In the genomic region with DNA sequence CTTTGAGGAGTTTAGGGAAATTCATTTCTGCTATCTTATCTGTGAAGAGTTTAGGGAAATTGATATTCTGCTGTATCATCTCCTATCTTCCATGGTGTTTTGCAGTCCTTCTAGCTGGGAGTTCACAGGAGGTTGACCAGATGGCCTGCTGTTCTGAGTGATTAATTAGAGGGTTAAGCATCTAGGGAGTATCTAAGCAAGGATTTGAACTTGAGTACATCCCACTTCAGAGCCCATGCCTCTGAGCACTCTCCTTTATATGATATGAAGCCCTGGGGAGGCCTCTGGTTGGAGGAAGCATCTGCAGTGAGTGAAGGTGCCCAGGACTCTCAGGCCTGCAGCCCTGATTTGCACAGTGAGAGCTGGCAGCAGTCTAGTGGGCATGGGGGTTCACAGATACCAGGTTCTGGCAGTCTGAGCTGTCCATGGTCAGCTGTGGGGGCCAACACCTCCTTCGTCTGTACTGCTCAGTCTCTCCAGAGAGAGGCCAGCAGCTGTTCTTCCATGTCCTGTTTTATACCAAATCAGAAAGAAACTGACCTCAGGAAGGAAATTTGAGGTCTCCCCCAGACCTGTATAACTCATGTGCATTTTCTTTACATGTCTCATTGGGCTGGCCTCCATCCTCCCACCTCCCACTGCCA, we compare ENCODE assay signal across 2 cellular contexts.
TF ChIP-seq lines count a peak whose summit lies in the region.

No MANE protein-coding gene starts in this region.

TF ChIP-seq in SK-N-SH, 30 proteins besides CTCF, POLR2A, EP300 and RAD21:
- TF ChIP-seq REST (IDR thresholded peaks at IDR 0.05; ENCODE audit: low read depth, low read length) = peak; percentile 50; the same call in 1 of the 2 replicates
- no peak for TF ChIP-seq FOXJ3 (CRISPR knock-in tag; IDR thresholded peaks at IDR 0.05)
TF ChIP-seq in SK-N-SH: peak in this region for 1.

TF ChIP-seq in SK-N-SH treated with all-trans-retinoic acid at 6 μM for 48 hours, 23 proteins besides CTCF, POLR2A, EP300 and RAD21 (continued from another document):
- TF ChIP-seq TSHZ2 (CRISPR knock-in tag; IDR thresholded peaks at IDR 0.05) (no peak), CSDC2 (CRISPR knock-in tag; IDR thresholded peaks at IDR 0.05) (no peak), ZC3H10 (CRISPR knock-in tag; IDR thresholded peaks at IDR 0.05) (no peak), ZFP30 (CRISPR knock-in tag; IDR thresholded peaks at IDR 0.05) (no peak), ZNF70 (CRISPR knock-in tag; IDR thresholded peaks at IDR 0.05) (no peak), PPARA (CRISPR knock-in tag; IDR thresholded peaks at IDR 0.05; ENCODE audit: borderline replicate concordance) (no peak)
- TF ChIP-seq, protein P1, sequence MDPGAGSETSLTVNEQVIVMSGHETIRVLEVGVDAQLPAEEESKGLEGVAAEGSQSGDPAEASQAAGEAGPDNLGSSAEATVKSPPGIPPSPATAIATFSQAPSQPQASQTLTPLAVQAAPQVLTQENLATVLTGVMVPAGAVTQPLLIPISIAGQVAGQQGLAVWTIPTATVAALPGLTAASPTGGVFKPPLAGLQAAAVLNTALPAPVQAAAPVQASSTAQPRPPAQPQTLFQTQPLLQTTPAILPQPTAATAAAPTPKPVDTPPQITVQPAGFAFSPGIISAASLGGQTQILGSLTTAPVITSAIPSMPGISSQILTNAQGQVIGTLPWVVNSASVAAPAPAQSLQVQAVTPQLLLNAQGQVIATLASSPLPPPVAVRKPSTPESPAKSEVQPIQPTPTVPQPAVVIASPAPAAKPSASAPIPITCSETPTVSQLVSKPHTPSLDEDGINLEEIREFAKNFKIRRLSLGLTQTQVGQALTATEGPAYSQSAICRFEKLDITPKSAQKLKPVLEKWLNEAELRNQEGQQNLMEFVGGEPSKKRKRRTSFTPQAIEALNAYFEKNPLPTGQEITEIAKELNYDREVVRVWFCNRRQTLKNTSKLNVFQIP (CRISPR knock-in tag; IDR thresholded peaks at IDR 0.05; ENCODE audit: borderline replicate concordance, low read depth) = no peak
